Comparison of ENCODE assay signal across 9 cellular contexts in genomic region chr3:159273608-159274007, GRCh38.
DNase-seq lines count a peak whose midpoint lies in the region; ATAC-seq and TF ChIP-seq lines count a peak whose summit lies in the region.
"Had no signal": no experiment of that assay in that cellular context is flagged by ENCODE, and none has a peak within 500 bp of the region (broad histone marks: within the 10 kb centered on the region; RNA-seq: fewer than 3 reads in every experiment).

No MANE protein-coding gene starts in this region.

- peak; percentile 76 for DNase-seq in MCF 10A (ENCODE audit: unreplicated experiment)
- no peak for DNase-seq in breast epithelium (ENCODE audit: low spot score in 2 of 2)
- DNase-seq in glomerular visceral epithelial cell (ENCODE audit: extremely low spot score) = peak; percentile 33
- DNase-seq in upper lobe of right lung = no peak
- DNase-seq in GF-D8 (lab: John Stamatoyannopoulos, UW) = no peak
- DNase-seq in activated CD8-positive, alpha-beta memory T cell treated with anti-CD3 and anti-CD28 coated beads, Interleukin-2, amount 10 ng/mL, durations not matched to agents 7 days and 5 days = no peak
- DNase-seq: CD4-positive, alpha-beta T cell had no signal

- no peaks in the 10 kb centered on the region for H3K36me3 ChIP-seq in breast epithelium
- H3K36me3 ChIP-seq in upper lobe of right lung = no peaks in the 10 kb centered on the region

- no peaks in the 10 kb centered on the region for H3K4me1 ChIP-seq in breast epithelium
- no peaks in the 10 kb centered on the region for H3K4me1 ChIP-seq in upper lobe of right lung

- H3K9me3 Mint-ChIP-seq in MCF 10A (ENCODE audit: unreplicated experiment) = no peaks in the 10 kb centered on the region
- H3K9me3 Mint-ChIP-seq in activated CD8-positive, alpha-beta memory T cell treated with anti-CD3 and anti-CD28 coated beads, Interleukin-2, amount 10 ng/mL, durations not matched to agents 7 days and 5 days (ENCODE audit: low read depth) = no peaks in the 10 kb centered on the region
- H3K9me3 Mint-ChIP-seq: CD4-positive, alpha-beta T cell had no signal

- no peaks in the 10 kb centered on the region for H3K36me3 Mint-ChIP-seq in MCF 10A (ENCODE audit: insufficient read depth, unreplicated experiment)
- H3K36me3 Mint-ChIP-seq in activated CD8-positive, alpha-beta memory T cell treated with anti-CD3 and anti-CD28 coated beads, Interleukin-2, amount 10 ng/mL, durations not matched to agents 7 days and 5 days = no peaks in the 10 kb centered on the region

- H3K27ac ChIP-seq in breast epithelium (no peak overlapping the region), upper lobe of right lung (no peak overlapping the region)

- ATAC-seq in SK-N-SH treated with all-trans-retinoic acid at 6 μM for 48 hours (0 out of 3 replicates have a peak, but pooled peaks have one; percentile 43), upper lobe of right lung (peak; percentile 60), HG03108 (IDR thresholded peaks at IDR 0.05; ENCODE audit: unreplicated experiment) (no peak)
- ATAC-seq in activated CD8-positive, alpha-beta memory T cell treated with anti-CD3 and anti-CD28 coated beads, Interleukin-2, amount 10 ng/mL, durations not matched to agents 7 days and 5 days = no peak

- POLR2A ChIA-PET in MCF 10A (lab: Yijun Ruan, JAX) = no interaction called here

- CTCF ChIA-PET in MCF 10A (lab: Yijun Ruan, JAX) = interaction anchor here (0.9 to 1.6 kb wide), 2 partner anchors 12 to 731 kb away, joined by 3 read pairs; no protein-coding TSS in a partner anchor
- CTCF ChIA-PET in activated CD8-positive, alpha-beta memory T cell treated with anti-CD3 and anti-CD28 coated beads, Interleukin-2, amount 10 ng/mL, durations not matched to agents 7 days and 5 days (lab: Charles Lee) = no interaction called here

- no peak overlapping the region for H3K27ac Mint-ChIP-seq in MCF 10A (ENCODE audit: low read depth, unreplicated experiment)
- H3K27ac Mint-ChIP-seq in activated CD8-positive, alpha-beta memory T cell treated with anti-CD3 and anti-CD28 coated beads, Interleukin-2, amount 10 ng/mL, durations not matched to agents 7 days and 5 days = no peak overlapping the region
- H3K27ac Mint-ChIP-seq: CD4-positive, alpha-beta T cell had no signal

- intact Hi-C loops in MCF 10A (cut with micrococcal nuclease) (no loop called here), breast epithelium (cut with DNase I; ENCODE audit: low total_unique reads) (no loop called here), upper lobe of right lung (cut with DNase I) (no loop called here)

- no peak overlapping the region for H3K4me3 Mint-ChIP-seq in MCF 10A (ENCODE audit: unreplicated experiment)
- H3K4me3 Mint-ChIP-seq in activated CD8-positive, alpha-beta memory T cell treated with anti-CD3 and anti-CD28 coated beads, Interleukin-2, amount 10 ng/mL, durations not matched to agents 7 days and 5 days = no peak overlapping the region
- H3K4me3 Mint-ChIP-seq: CD4-positive, alpha-beta T cell had no signal

- no peaks in the 10 kb centered on the region for H3K9me3 ChIP-seq in breast epithelium
- no peaks in the 10 kb centered on the region for H3K9me3 ChIP-seq in upper lobe of right lung

- BruUV-seq in MCF 10A (replicated peaks; lab: Mats Ljungman, UMichigan) = no TSS peak

- TF ChIP-seq POLR2A in breast epithelium (IDR thresholded peaks at IDR 0.05) = no peak

- H3K4me3 ChIP-seq in breast epithelium = no peak overlapping the region
- no peak overlapping the region for H3K4me3 ChIP-seq in upper lobe of right lung

- TF ChIP-seq CTCF in MCF 10A (IDR thresholded peaks at IDR 0.05; ENCODE audit: unreplicated experiment) (no peak), breast epithelium (IDR thresholded peaks at IDR 0.05) (no peak), upper lobe of right lung (IDR thresholded peaks at IDR 0.05) (no peak)

- H3K27me3 Mint-ChIP-seq in MCF 10A (ENCODE audit: insufficient read depth, unreplicated experiment) = no peaks in the 10 kb centered on the region
- no peaks in the 10 kb centered on the region for H3K27me3 Mint-ChIP-seq in activated CD8-positive, alpha-beta memory T cell treated with anti-CD3 and anti-CD28 coated beads, Interleukin-2, amount 10 ng/mL, durations not matched to agents 7 days and 5 days

- no peaks in the 10 kb centered on the region for H3K27me3 ChIP-seq in breast epithelium
- peaks cover 5% of the 10 kb centered on the region for H3K27me3 ChIP-seq in upper lobe of right lung

- H3K4me1 Mint-ChIP-seq in MCF 10A (ENCODE audit: insufficient read depth, unreplicated experiment) = no peaks in the 10 kb centered on the region
- no peaks in the 10 kb centered on the region for H3K4me1 Mint-ChIP-seq in activated CD8-positive, alpha-beta memory T cell treated with anti-CD3 and anti-CD28 coated beads, Interleukin-2, amount 10 ng/mL, durations not matched to agents 7 days and 5 days

TF ChIP-seq in SK-N-SH treated with all-trans-retinoic acid at 6 μM for 48 hours, 23 proteins besides CTCF, POLR2A, EP300 and RAD21:
- TF ChIP-seq ZFP30 (CRISPR knock-in tag; IDR thresholded peaks at IDR 0.05) (no peak), CSDC2 (CRISPR knock-in tag; IDR thresholded peaks at IDR 0.05) (peak; percentile 65; the same call in 1 of the 2 replicates), PPARA (CRISPR knock-in tag; IDR thresholded peaks at IDR 0.05; ENCODE audit: borderline replicate concordance) (no peak), TSHZ2 (CRISPR knock-in tag; IDR thresholded peaks at IDR 0.05) (0 out of 2 replicates have a peak, but pooled peaks have one; percentile 37)

Comparison
In these comparisons a context has a peak if more than half of its experiments do, and no peak if none do; other contexts are left out.
1. DNase-seq: peak in MCF 10A (single experiment) and glomerular visceral epithelial cell (single experiment); none in breast epithelium (0 of 2), upper lobe of right lung (single experiment), GF-D8 (single experiment) and activated CD8-positive, alpha-beta memory T cell treated with anti-CD3 and anti-CD28 coated beads, Interleukin-2, amount 10 ng/mL, durations not matched to agents 7 days and 5 days (single experiment).
2. ATAC-seq: peak in SK-N-SH treated with all-trans-retinoic acid at 6 μM for 48 hours (single experiment) and upper lobe of right lung (single experiment); none in activated CD8-positive, alpha-beta memory T cell treated with anti-CD3 and anti-CD28 coated beads, Interleukin-2, amount 10 ng/mL, durations not matched to agents 7 days and 5 days (single experiment) and HG03108 (single experiment).